In genomic region chr6:151681426-151682059, GRCh38 we compare ENCODE assay signal across 10 cellular contexts.
A peak's percentile ranks its signal among the peaks of the same experiment; 100 is the strongest.
DNase-seq lines count a peak whose midpoint lies in the region; ATAC-seq and TF ChIP-seq lines count a peak whose summit lies in the region.
"Had no signal": no experiment of that assay in that cellular context is flagged by ENCODE, and none has a peak within 500 bp of the region (broad histone marks: within the 10 kb centered on the region; RNA-seq: fewer than 3 reads in every experiment).

No MANE protein-coding gene starts in this region.

- peak overlapping the region; percentile 9 for H2AFZ ChIP-seq in parathyroid adenoma

- DNase-seq in KBM-7 (peak; percentile 88), fibroblast of pulmonary artery (ENCODE audit: low read depth) (peak; percentile 64), COLO829 (ENCODE audit: low spot score) (no peak)
- no peak for DNase-seq in activated CD4-positive, alpha-beta T cell treated with anti-CD3 and anti-CD28 coated beads, Interleukin-2, amount 50 U/mL, for 4 hours
- DNase-seq: activated CD4-positive, alpha-beta T cell treated with anti-CD3 and anti-CD28 coated beads for 4 hours had no signal

- peaks cover 16 to 25% (median 22%) of the 10 kb centered on the region in 10 experiments for H3K4me1 ChIP-seq in BLaER1 treated with 17β-estradiol and CSF1 and Interleukin-3, amounts not matched to agents 10 nM and 100 nM
- no peaks in the 10 kb centered on the region for H3K4me1 ChIP-seq in parathyroid adenoma

- no peaks in the 10 kb centered on the region for H4K20me1 ChIP-seq in BLaER1 treated with 17β-estradiol and CSF1 and Interleukin-3, amounts not matched to agents 10 nM and 100 nM

- H3K4me3 ChIP-seq in BLaER1 treated with 17β-estradiol and CSF1 and Interleukin-3, amounts not matched to agents 10 nM and 100 nM = peak overlapping the region; percentile 5 to 59 (median 28); a peak in 11 of 20 replicates
- H3K4me3 ChIP-seq in fibroblast of pulmonary artery (replicated peaks; ENCODE audit: low read depth, low read length) (no peak overlapping the region), parathyroid adenoma (ENCODE audit: low read depth, low read length) (no peak overlapping the region)
- H3K4me3 ChIP-seq: lung had no signal

- peak overlapping the region in 4 of 11 experiments; percentile 14 to 32 (median 24); a peak in 5 of 22 replicates for H3K27ac ChIP-seq in BLaER1 treated with 17β-estradiol and CSF1 and Interleukin-3, amounts not matched to agents 10 nM and 100 nM
- H3K27ac ChIP-seq in parathyroid adenoma = no peak overlapping the region

- peak overlapping the region in 8 of 11 experiments; percentile 9 to 56 (median 34); a peak in 12 of 22 replicates for H3K9ac ChIP-seq in BLaER1 treated with 17β-estradiol and CSF1 and Interleukin-3, amounts not matched to agents 10 nM and 100 nM
- H3K9ac ChIP-seq in parathyroid adenoma = no peak overlapping the region

- TF ChIP-seq CTCF in fibroblast of pulmonary artery (IDR thresholded peaks at IDR 0.05; ENCODE audit: low read length, missing control alignments) (no peak), parathyroid adenoma (IDR thresholded peaks at IDR 0.05) (no peak)

- in situ Hi-C loops in KBM-7 (cut with MboI; ENCODE audit: low pct_unique_long_range_greater_than_20kb, low sequenced_read_pairs) = no loop called here

- ATAC-seq in HG02981 (IDR thresholded peaks at IDR 0.05; ENCODE audit: unreplicated experiment) (no peak), GM19467 (IDR thresholded peaks at IDR 0.05; ENCODE audit: unreplicated experiment) (no peak)

- peak overlapping the region; percentile 69 to 94 (median 83) for H3K4me2 ChIP-seq in BLaER1 treated with 17β-estradiol and CSF1 and Interleukin-3, amounts not matched to agents 10 nM and 100 nM
- peak overlapping the region; percentile 51 for H3K4me2 ChIP-seq in parathyroid adenoma (ENCODE audit: low read length)

- H3K27me3 ChIP-seq in BLaER1 treated with 17β-estradiol and CSF1 and Interleukin-3, amounts not matched to agents 10 nM and 100 nM = peaks cover 0 to 9% (median 0%) of the 10 kb centered on the region in 11 experiments; a peak in 4 of 22 replicates
- no peaks in the 10 kb centered on the region for H3K27me3 ChIP-seq in parathyroid adenoma (ENCODE audit: control insufficient read depth, insufficient read depth, low read length)

- H3K79me2 ChIP-seq in parathyroid adenoma = no peaks in the 10 kb centered on the region

- H3K36me3 ChIP-seq in BLaER1 treated with 17β-estradiol and CSF1 and Interleukin-3, amounts not matched to agents 10 nM and 100 nM = no peaks in the 10 kb centered on the region
- no peaks in the 10 kb centered on the region for H3K36me3 ChIP-seq in parathyroid adenoma (ENCODE audit: control insufficient read depth, insufficient read depth, low read length)

- H3K9me3 ChIP-seq in BLaER1 treated with 17β-estradiol and CSF1 and Interleukin-3, amounts not matched to agents 10 nM and 100 nM (replicated peaks in 1 of 11) = no peaks in the 10 kb centered on the region
- H3K9me3 ChIP-seq in parathyroid adenoma (ENCODE audit: control insufficient read depth, low read length) = no peaks in the 10 kb centered on the region

Comparison
In these comparisons a context has a peak if more than half of its experiments do, and no peak if none do; other contexts are left out.
1. H3K4me3 ChIP-seq: peak in BLaER1 treated with 17β-estradiol and CSF1 and Interleukin-3, amounts not matched to agents 10 nM and 100 nM (10 of 10); none in fibroblast of pulmonary artery (single experiment) and parathyroid adenoma (single experiment).
2. DNase-seq: peak in KBM-7 (single experiment) and fibroblast of pulmonary artery (single experiment); none in COLO829 (single experiment) and activated CD4-positive, alpha-beta T cell treated with anti-CD3 and anti-CD28 coated beads, Interleukin-2, amount 50 U/mL, for 4 hours (0 of 2).